20 cellular contexts compared by ENCODE assay signal in the genomic region with DNA sequence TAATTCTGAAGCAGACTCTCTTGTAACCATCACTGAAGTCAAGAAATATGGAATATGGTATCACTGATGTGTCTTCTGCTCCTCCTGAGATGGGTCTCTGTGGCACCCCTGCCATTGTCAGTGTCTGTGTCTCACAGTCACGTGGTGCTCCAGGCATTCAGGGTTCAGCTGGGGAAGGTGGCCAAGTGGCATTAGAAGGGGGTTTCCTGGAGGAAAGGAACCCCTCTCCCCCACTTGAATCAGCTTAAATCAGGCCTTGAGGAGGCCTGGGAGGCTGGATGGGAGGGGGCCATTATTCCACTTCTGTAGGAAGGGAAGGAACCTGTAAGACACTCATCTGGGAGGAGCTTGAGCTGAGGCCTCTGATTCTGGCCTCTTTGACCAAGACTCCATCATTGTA. TPM values are rescaled to one million over a fixed set of nuclear protein-coding genes. Genes with fewer than 3 reads are reported as not detected.
DNase-seq lines count a peak whose midpoint lies in the region; ATAC-seq and TF ChIP-seq lines count a peak whose summit lies in the region.
"Had no signal": no experiment of that assay in that cellular context is flagged by ENCODE, and none has a peak within 500 bp of the region (broad histone marks: within the 10 kb centered on the region; RNA-seq: fewer than 3 reads in every experiment).

No MANE protein-coding gene starts in this region.

- no peaks in the 10 kb centered on the region for H3K9me3 Mint-ChIP-seq in neural crest cell

- no peak overlapping the region for H3K4me3 ChIP-seq in gastrocnemius medialis
- no peak overlapping the region for H3K4me3 ChIP-seq in prostate gland
- H3K4me3 ChIP-seq: GM23248 had no signal

- WGBS in prostate gland, result 69% methylated on average over 1 of the region's 1 CpG

- TF ChIP-seq POLR2A in gastrocnemius medialis (IDR thresholded peaks at IDR 0.05) (no peak), prostate gland (IDR thresholded peaks at IDR 0.05) (no peak)

- POLR2A ChIA-PET in GM10248 (lab: Yijun Ruan, JAX), result no interaction called here

- H3K36me3 Mint-ChIP-seq in neural crest cell (ENCODE audit: low read depth), result no peaks in the 10 kb centered on the region
- H3K36me3 Mint-ChIP-seq: CD8-positive, alpha-beta T cell had no signal

- TF ChIP-seq CTCF in GM13977 (IDR thresholded peaks at IDR 0.05; ENCODE audit: extremely low read depth, insufficient read depth, missing control alignments), result no peak
- no peak for TF ChIP-seq CTCF in neural crest cell (conservative IDR thresholded peaks at IDR 0.05)
- TF ChIP-seq CTCF in gastrocnemius medialis (IDR thresholded peaks at IDR 0.05 in 4 of 5, conservative IDR thresholded peaks at IDR 0.05 in 1 of 5), result no peak
- no peak for TF ChIP-seq CTCF in GM10248 (IDR thresholded peaks at IDR 0.05; ENCODE audit: control extremely low read depth, extremely low read depth, low read depth, missing control alignments)
- no peak for TF ChIP-seq CTCF in prostate gland (IDR thresholded peaks at IDR 0.05)

- CTCF ChIA-PET in GM10248 (lab: Yijun Ruan, JAX), result no interaction called here

- H3K36me3 ChIP-seq in gastrocnemius medialis, result peaks cover 0 to 4% of the 10 kb centered on the region in 2 donors
- no peaks in the 10 kb centered on the region for H3K36me3 ChIP-seq in prostate gland

- H3K27me3 ChIP-seq in gastrocnemius medialis (no peaks in the 10 kb centered on the region), prostate gland (replicated peaks; ENCODE audit: insufficient read depth) (no peaks in the 10 kb centered on the region)

- H3K4me1 Mint-ChIP-seq in neural crest cell, result no peaks in the 10 kb centered on the region

- H3K27ac ChIP-seq in gastrocnemius medialis (peak overlapping the region; percentile 31 to 66 (median 52)), prostate gland (no peak overlapping the region)
- H3K27ac ChIP-seq: GM23248 had no signal

- H3K9me3 ChIP-seq in gastrocnemius medialis, result no peaks in the 10 kb centered on the region
- no peaks in the 10 kb centered on the region for H3K9me3 ChIP-seq in prostate gland

- DNase-seq in GM13977 (ENCODE audit: low spot score) (peak; percentile 2), iPS-NIHi11 (ENCODE audit: low spot score) (peak; percentile 2), neural crest cell (ENCODE audit: low read depth, low spot score) (no peak), gastrocnemius medialis (no peak), GM10248 (ENCODE audit: extremely low spot score) (no peak), prostate gland (ENCODE audit: low spot score) (no peak)
- DNase-seq in activated naive CD4-positive, alpha-beta T cell (lab: John Stamatoyannopoulos, UW), result no peak
- DNase-seq: C1 segment of cervical spinal cord; CD8-positive, alpha-beta T cell; DMS53; DMS79 treated with DMSO at 0.1 percent for 48 hours; GF-D8; GM23248; H7; HCEC 1CT had no signal

- intact Hi-C loops in gastrocnemius medialis (cut with DNase I; ENCODE audit: low total_unique reads), result no loop called here
- intact Hi-C loops in prostate gland (cut with DNase I), result no loop called here

- H3K4me1 ChIP-seq in gastrocnemius medialis (peaks cover 0 to 5% of the 10 kb centered on the region in 2 donors), prostate gland (replicated peaks) (no peaks in the 10 kb centered on the region)

- no peak overlapping the region for H3K4me3 Mint-ChIP-seq in neural crest cell
- H3K4me3 Mint-ChIP-seq: CD8-positive, alpha-beta T cell had no signal

- in situ Hi-C loops in GM13977 (cut with MboI; ENCODE audit: low pct_unique_long_range_greater_than_20kb, low sequenced_read_pairs, unreplicated experiment), result no loop called here
- in situ Hi-C loops in gastrocnemius medialis (cut with MboI; ENCODE audit: low sequenced_read_pairs in 4 of 4), result no loop called here

- no peak for ATAC-seq in gastrocnemius medialis
- ATAC-seq: CD8-positive, alpha-beta T cell had no signal

- H3K27ac Mint-ChIP-seq in neural crest cell (ENCODE audit: unreplicated experiment), result peak overlapping the region; percentile 57
- H3K27ac Mint-ChIP-seq: CD8-positive, alpha-beta T cell had no signal

- H3K27me3 Mint-ChIP-seq in neural crest cell (ENCODE audit: low read depth), result peaks cover 10% of the 10 kb centered on the region

RNA-seq across cellular contexts. Expression of gene CYP4B1, which starts 20.5 kb away (rescaled TPM):
- total RNA-seq in neural crest cell (not detected in 2 replicates), gastrocnemius medialis (10 to 100 TPM; 57.3 to 97.4 (median 70.0) TPM), prostate gland (10 to 100 TPM; 41.4 to 73.3 TPM)
- total RNA-seq: A172; A673; CD8-positive, alpha-beta T cell; Daoy; G401; GM23248; H1; H7 had no signal

Comparison
In these comparisons a context has a peak if more than half of its experiments do, and no peak if none do; other contexts are left out.
1. DNase-seq: peak in GM13977 (single experiment) and iPS-NIHi11 (single experiment); none in neural crest cell (single experiment), gastrocnemius medialis (0 of 2), GM10248 (single experiment), activated naive CD4-positive, alpha-beta T cell (0 of 4) and prostate gland (single experiment).
2. H3K27ac ChIP-seq: peak in gastrocnemius medialis (4 of 4); none in prostate gland (0 of 2).
3. RNA of gene CYP4B1, which starts 20.5 kb away (total RNA-seq): 41.4 to 73.3 TPM in prostate gland and 57.3 to 97.4 TPM in gastrocnemius medialis; not detected in neural crest cell; every median in the first group is over 10 times any median in the second.